9 cellular contexts compared by ENCODE assay signal in the genomic region with DNA sequence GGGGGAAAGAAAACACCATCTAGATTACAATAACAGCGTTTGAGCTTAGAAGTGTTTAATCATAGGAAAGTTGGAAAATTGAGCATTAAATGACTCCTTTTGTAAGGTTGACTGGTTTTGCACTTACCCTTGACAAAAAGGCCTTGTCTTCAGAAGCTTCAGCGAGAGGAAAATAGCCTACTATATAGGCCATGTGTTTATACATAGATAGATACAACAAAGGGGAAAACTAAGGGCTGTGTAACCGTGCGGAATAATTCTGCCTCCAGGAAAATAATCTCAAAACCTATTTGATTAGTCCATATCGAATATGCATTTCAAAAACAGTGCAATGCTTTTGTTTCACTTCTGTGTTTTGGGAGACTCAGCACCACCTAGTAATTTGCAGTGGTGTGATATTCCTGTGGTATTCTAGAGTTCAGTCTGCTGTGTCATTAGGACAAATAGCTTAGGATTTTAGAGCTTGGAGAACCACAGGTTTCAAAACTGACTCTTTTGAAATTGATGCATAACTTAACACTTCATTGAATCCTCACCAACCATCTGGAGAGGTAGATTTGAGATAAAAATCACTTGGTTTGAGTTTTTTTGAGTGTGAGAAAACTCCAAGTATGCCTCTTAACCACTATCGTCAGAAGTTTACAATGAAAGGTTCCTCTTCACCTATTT. TPM values are rescaled to one million over a fixed set of nuclear protein-coding genes. Genes with fewer than 3 reads are reported as not detected.
DNase-seq lines count a peak whose midpoint lies in the region; ATAC-seq, FAIRE-seq and TF ChIP-seq lines count a peak whose summit lies in the region.
"Had no signal": no experiment of that assay in that cellular context is flagged by ENCODE, and none has a peak within 500 bp of the region (broad histone marks: within the 10 kb centered on the region; RNA-seq: fewer than 3 reads in every experiment).

No MANE protein-coding gene starts in this region.

- TF ChIP-seq POLR2A in upper lobe of left lung (IDR thresholded peaks at IDR 0.05) = no peak

- CTCF ChIA-PET in activated naive CD4-positive, alpha-beta T cell treated with anti-CD3 and anti-CD28 coated beads for 36 hours (lab: Charles Lee) = interaction anchor here (0.7 to 4.9 kb wide), 5 partner anchors 23 to 57 kb away, joined by 3 to 28 read pairs (median 6); no protein-coding TSS in a partner anchor
- CTCF ChIA-PET in activated CD8-positive, alpha-beta T cell treated with anti-CD3 and anti-CD28 coated beads, Interleukin-2, amount 10 ng/mL, durations not matched to agents 7 days and 5 days (lab: Charles Lee) = interaction anchor here (1.0 to 3.6 kb wide), 3 partner anchors 55 to 199 kb away, joined by 3 to 20 read pairs (median 12); partner anchors contain the start of gene B4GALT4

- no peak for DNase-seq in activated naive CD4-positive, alpha-beta T cell treated with anti-CD3 and anti-CD28 coated beads for 36 hours
- no peak for DNase-seq in activated naive CD4-positive, alpha-beta T cell (lab: John Stamatoyannopoulos, UW)
- DNase-seq in activated CD8-positive, alpha-beta T cell treated with anti-CD3 and anti-CD28 coated beads, Interleukin-2, amount 10 ng/mL, durations not matched to agents 7 days and 5 days = no peak
- no peak for DNase-seq in upper lobe of left lung
- DNase-seq in pancreas = no peak
- DNase-seq: NCI-H2107 had no signal

- H3K4me1 Mint-ChIP-seq in activated naive CD4-positive, alpha-beta T cell treated with anti-CD3 and anti-CD28 coated beads for 36 hours (ENCODE audit: low read depth) = peaks cover 38% of the 10 kb centered on the region
- peaks cover 48% of the 10 kb centered on the region for H3K4me1 Mint-ChIP-seq in activated CD8-positive, alpha-beta T cell treated with anti-CD3 and anti-CD28 coated beads, Interleukin-2, amount 10 ng/mL, durations not matched to agents 7 days and 5 days (ENCODE audit: low read depth)

- no peak for TF ChIP-seq EP300 in upper lobe of left lung (IDR thresholded peaks at IDR 0.05)

- no peak for ATAC-seq in activated CD8-positive, alpha-beta T cell treated with anti-CD3 and anti-CD28 coated beads, Interleukin-2, amount 10 ng/mL, durations not matched to agents 7 days and 5 days
- ATAC-seq in upper lobe of left lung (ENCODE audit: low FRiP score in 2 of 2) = no peak
- ATAC-seq in HG03520 (IDR thresholded peaks at IDR 0.05; ENCODE audit: unreplicated experiment) = no peak
- no peak for ATAC-seq in pancreas
- ATAC-seq in HG03097 (IDR thresholded peaks at IDR 0.05; ENCODE audit: low FRiP score, unreplicated experiment) = no peak

- H3K9me3 ChIP-seq in upper lobe of left lung (no peaks in the 10 kb centered on the region), pancreas (no peaks in the 10 kb centered on the region)

- peaks cover 5% of the 10 kb centered on the region for H3K36me3 Mint-ChIP-seq in activated naive CD4-positive, alpha-beta T cell treated with anti-CD3 and anti-CD28 coated beads for 36 hours (ENCODE audit: low read depth)
- no peaks in the 10 kb centered on the region for H3K36me3 Mint-ChIP-seq in activated CD8-positive, alpha-beta T cell treated with anti-CD3 and anti-CD28 coated beads, Interleukin-2, amount 10 ng/mL, durations not matched to agents 7 days and 5 days (ENCODE audit: low read depth)

- intact Hi-C loops in activated naive CD4-positive, alpha-beta T cell treated with anti-CD3 and anti-CD28 coated beads for 36 hours (cut with micrococcal nuclease) = loop anchor here (2.0 to 10.0 kb wide), 4 partner anchors 405 to 1299 kb away; partner anchors contain the start of genes GSK3B, LRRC58 and NDUFB4
- intact Hi-C loops in pancreas (cut with DNase I) = no loop called here

- WGBS in upper lobe of left lung, 2 donors = 29 to 31% methylated on average over 6 of the region's 6 CpGs
- WGBS in pancreas, 2 donors = 73 to 77% methylated on average over 6 of the region's 6 CpGs

- H3K36me3 ChIP-seq in upper lobe of left lung (peaks cover 0 to 18% (median 0%) of the 10 kb centered on the region in 4 donors), pancreas (no peaks in the 10 kb centered on the region)

- TF ChIP-seq CTCF in upper lobe of left lung (IDR thresholded peaks at IDR 0.05) = no peak
- TF ChIP-seq CTCF in pancreas (IDR thresholded peaks at IDR 0.05) = no peak

- POLR2A ChIA-PET in activated CD8-positive, alpha-beta T cell treated with anti-CD3 and anti-CD28 coated beads, Interleukin-2, amount 10 ng/mL, durations not matched to agents 7 days and 5 days (lab: Charles Lee) = interaction anchor here (1.4 kb wide), 1 partner anchor 27 kb away, joined by 4 read pairs; no protein-coding TSS in a partner anchor

- H3K27me3 ChIP-seq in layer of hippocampus (ENCODE audit: control insufficient read depth, insufficient read depth, low read length) = no peaks in the 10 kb centered on the region
- no peaks in the 10 kb centered on the region for H3K27me3 ChIP-seq in upper lobe of left lung
- H3K27me3 ChIP-seq in pancreas = no peaks in the 10 kb centered on the region

- H3K27ac Mint-ChIP-seq in activated naive CD4-positive, alpha-beta T cell treated with anti-CD3 and anti-CD28 coated beads for 36 hours = peak overlapping the region; percentile 0
- H3K27ac Mint-ChIP-seq in activated CD8-positive, alpha-beta T cell treated with anti-CD3 and anti-CD28 coated beads, Interleukin-2, amount 10 ng/mL, durations not matched to agents 7 days and 5 days = no peak overlapping the region

- peak overlapping the region; percentile 82 for H3K4me3 Mint-ChIP-seq in activated naive CD4-positive, alpha-beta T cell treated with anti-CD3 and anti-CD28 coated beads for 36 hours
- H3K4me3 Mint-ChIP-seq in activated CD8-positive, alpha-beta T cell treated with anti-CD3 and anti-CD28 coated beads, Interleukin-2, amount 10 ng/mL, durations not matched to agents 7 days and 5 days = peak overlapping the region; percentile 13

- H3K27ac ChIP-seq in layer of hippocampus (ENCODE audit: low read depth, low read length) = peak overlapping the region; percentile 18
- H3K27ac ChIP-seq in upper lobe of left lung = peak overlapping the region; percentile 96 to 98 (median 98)
- H3K27ac ChIP-seq in pancreas = no peak overlapping the region

- H3K4me3 ChIP-seq in upper lobe of left lung = peak overlapping the region; percentile 79 to 84 (median 81)
- H3K4me3 ChIP-seq in pancreas = peak overlapping the region in 2 of 4 donors; percentile 55 to 77

- no peaks in the 10 kb centered on the region for H3K9me3 Mint-ChIP-seq in activated naive CD4-positive, alpha-beta T cell treated with anti-CD3 and anti-CD28 coated beads for 36 hours
- no peaks in the 10 kb centered on the region for H3K9me3 Mint-ChIP-seq in activated CD8-positive, alpha-beta T cell treated with anti-CD3 and anti-CD28 coated beads, Interleukin-2, amount 10 ng/mL, durations not matched to agents 7 days and 5 days (ENCODE audit: insufficient read depth)

- peaks cover 47 to 70% (median 65%) of the 10 kb centered on the region in 4 donors for H3K4me1 ChIP-seq in upper lobe of left lung
- H3K4me1 ChIP-seq in pancreas = peaks cover 0 to 8% (median 5%) of the 10 kb centered on the region in 3 donors

- no peaks in the 10 kb centered on the region for H3K27me3 Mint-ChIP-seq in activated naive CD4-positive, alpha-beta T cell treated with anti-CD3 and anti-CD28 coated beads for 36 hours (ENCODE audit: low read depth)
- H3K27me3 Mint-ChIP-seq in activated CD8-positive, alpha-beta T cell treated with anti-CD3 and anti-CD28 coated beads, Interleukin-2, amount 10 ng/mL, durations not matched to agents 7 days and 5 days (ENCODE audit: low read depth) = peaks cover 5% of the 10 kb centered on the region

- no peak for FAIRE-seq in pancreas (lab: Jason Lieb, UNC)

RNA-seq across cellular contexts. Expression of gene ARHGAP31, which starts 1.8 kb away (rescaled TPM):
- 1 to 10 TPM; 3.5 to 3.7 TPM for total RNA-seq in activated naive CD4-positive, alpha-beta T cell treated with anti-CD3 and anti-CD28 coated beads for 36 hours
- 1 to 10 TPM; 2.3 to 2.5 TPM for total RNA-seq in activated CD8-positive, alpha-beta T cell treated with anti-CD3 and anti-CD28 coated beads, Interleukin-2, amount 10 ng/mL, durations not matched to agents 7 days and 5 days
- 10 to 100 TPM; 47.1 to 91.0 (median 66.2) TPM for total RNA-seq in upper lobe of left lung
- 1 to 10 TPM; 2.6 to 8.3 (median 3.5) TPM for total RNA-seq in pancreas
- polyA plus RNA-seq in pancreas = 1 to 10 TPM; 1.5 TPM

RNA-seq across cellular contexts. Expression of gene B4GALT4, which starts 55.3 kb away (rescaled TPM):
- 10 to 100 TPM; 22.0 to 22.8 TPM for total RNA-seq in activated naive CD4-positive, alpha-beta T cell treated with anti-CD3 and anti-CD28 coated beads for 36 hours
- total RNA-seq in activated CD8-positive, alpha-beta T cell treated with anti-CD3 and anti-CD28 coated beads, Interleukin-2, amount 10 ng/mL, durations not matched to agents 7 days and 5 days = 10 to 100 TPM; 16.3 to 16.4 TPM
- total RNA-seq in upper lobe of left lung (10 to 100 TPM in 5 of 6 donors, 1 to 10 TPM in 1; 7.3 to 24.3 (median 16.6) TPM), pancreas (10 to 100 TPM in 5 of 6 donors, 1 to 10 TPM in 1; 9.1 to 20.1 (median 13.8) TPM)
- polyA plus RNA-seq in pancreas = 10 to 100 TPM; 17.7 to 22.9 TPM

Comparison
In these comparisons a context has a peak if more than half of its experiments do, and no peak if none do; other contexts are left out.
1. H3K27ac ChIP-seq: peak in layer of hippocampus (single experiment) and upper lobe of left lung (4 of 4); none in pancreas (0 of 4).
2. RNA of gene ARHGAP31, which starts 1.8 kb away (total RNA-seq): 47.1 to 91.0 TPM in upper lobe of left lung; 2.6 to 8.3 TPM in pancreas, 3.5 to 3.7 TPM in activated naive CD4-positive, alpha-beta T cell treated with anti-CD3 and anti-CD28 coated beads for 36 hours and 2.3 to 2.5 TPM in activated CD8-positive, alpha-beta T cell treated with anti-CD3 and anti-CD28 coated beads, Interleukin-2, amount 10 ng/mL, durations not matched to agents 7 days and 5 days; every median in the first group is over 4 times any median in the second.